1 cellular context compared by ENCODE assay signal in the genomic region with DNA sequence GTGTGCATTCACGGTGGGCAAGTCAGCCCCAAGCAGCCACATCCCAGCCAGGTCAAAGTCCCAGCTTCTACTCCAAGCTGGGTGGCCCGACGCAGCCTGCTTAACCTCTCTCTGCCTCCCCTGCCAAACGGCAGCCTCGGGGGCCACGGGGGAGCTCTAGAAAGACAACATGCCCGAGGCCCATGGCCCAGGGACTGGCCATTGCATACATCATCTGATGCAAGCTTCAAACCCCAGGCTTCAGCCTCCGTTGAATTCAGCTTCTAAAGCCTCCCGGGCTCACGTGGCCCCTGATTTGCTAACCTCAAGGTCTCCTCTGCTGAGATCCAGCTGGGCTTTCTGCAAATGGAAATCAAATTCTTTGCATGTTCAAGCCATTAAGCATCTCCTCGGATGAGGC.
TF ChIP-seq lines count a peak whose summit lies in the region.

No MANE protein-coding gene starts in this region.

TF ChIP-seq in HEK293T, 16 proteins besides CTCF, POLR2A, EP300 and RAD21 (continued from another document):
- no peak for TF ChIP-seq SUZ12 (IDR thresholded peaks at IDR 0.05)
- TF ChIP-seq NFRKB (IDR thresholded peaks at IDR 0.05): no peak
- no peak for TF ChIP-seq FOXK2 (IDR thresholded peaks at IDR 0.05)
- TF ChIP-seq BHLHE40 (IDR thresholded peaks at IDR 0.05; ENCODE audit: borderline replicate concordance): no peak
